12 cellular contexts compared by ENCODE assay signal in genomic region chr2:190528521-190529001, GRCh38. TPM values are rescaled to one million over a fixed set of nuclear protein-coding genes. Genes with fewer than 3 reads are reported as not detected.
DNase-seq lines count a peak whose midpoint lies in the region; ATAC-seq and TF ChIP-seq lines count a peak whose summit lies in the region.
"Had no signal": no experiment of that assay in that cellular context is flagged by ENCODE, and none has a peak within 500 bp of the region (broad histone marks: within the 10 kb centered on the region; RNA-seq: fewer than 3 reads in every experiment).

No MANE protein-coding gene starts in this region.

- peak; percentile 42 to 57 for ATAC-seq in lower lobe of right lung
- ATAC-seq in GM18498 (IDR thresholded peaks at IDR 0.05; ENCODE audit: unreplicated experiment) = no peak
- ATAC-seq: mucosa of descending colon had no signal

- no peak overlapping the region for H3K27ac ChIP-seq in lower lobe of right lung

- peaks cover 0 to 2% (median 0%) of the 10 kb centered on the region in 3 donors for H3K27me3 Mint-ChIP-seq in CD14-positive monocyte (ENCODE audit: low read depth in 3 of 3)

- no peak for DNase-seq in CD14-positive monocyte (ENCODE audit: low spot score)
- peak; percentile 40 for DNase-seq in KBM-7
- peak; percentile 98 for DNase-seq in amniotic epithelial cell (ENCODE audit: low read depth)
- no peak for DNase-seq in lower lobe of right lung
- no peak for DNase-seq in SW 1271 (lab: John Stamatoyannopoulos, UW)
- DNase-seq in NCI-H2081 treated with DMSO at 0.1 percent for 48 hours (lab: John Stamatoyannopoulos, UW) = no peak
- no peak for DNase-seq in NCI-H82 treated with DMSO at 0.1 percent for 48 hours (lab: John Stamatoyannopoulos, UW; ENCODE audit: unreplicated experiment)
- DNase-seq: caudate nucleus, head of caudate nucleus, KG1, mucosa of descending colon had no signal

- H3K27ac Mint-ChIP-seq in CD14-positive monocyte = peak overlapping the region; percentile 72 to 93 (median 82)

- H3K4me3 Mint-ChIP-seq in CD14-positive monocyte = no peak overlapping the region

- in situ Hi-C loops in KBM-7 (cut with MboI; ENCODE audit: low pct_unique_long_range_greater_than_20kb, low sequenced_read_pairs) = no loop called here

- no peak for TF ChIP-seq CTCF in CD14-positive monocyte (IDR thresholded peaks at IDR 0.05)
- no peak for TF ChIP-seq CTCF in lower lobe of right lung (IDR thresholded peaks at IDR 0.05)

- H3K36me3 ChIP-seq in lower lobe of right lung = no peaks in the 10 kb centered on the region

- H3K27me3 ChIP-seq in lower lobe of right lung (ENCODE audit: low read depth) = no peaks in the 10 kb centered on the region

- peaks cover 0 to 3% (median 0%) of the 10 kb centered on the region in 7 donors for H3K9me3 Mint-ChIP-seq in CD14-positive monocyte

- H3K4me3 ChIP-seq in lower lobe of right lung = no peak overlapping the region
- H3K4me3 ChIP-seq: mucosa of descending colon had no signal

- no peaks in the 10 kb centered on the region for H3K9me3 ChIP-seq in lower lobe of right lung
- H3K9me3 ChIP-seq: mucosa of descending colon had no signal

- peaks cover 45% of the 10 kb centered on the region for H3K4me1 ChIP-seq in lower lobe of right lung

- peaks cover 3 to 7% of the 10 kb centered on the region in 2 donors for H3K36me3 Mint-ChIP-seq in CD14-positive monocyte

- intact Hi-C loops in CD14-positive monocyte (cut with micrococcal nuclease) = no loop called here
- intact Hi-C loops in lower lobe of right lung (cut with DNase I) = no loop called here

- H3K4me1 Mint-ChIP-seq in CD14-positive monocyte = peaks cover 67% of the 10 kb centered on the region

RNA-seq across cellular contexts. Expression of gene NEMP2, which starts 6.0 kb away (rescaled TPM):
- polyA plus RNA-seq in CD14-positive monocyte = 1 to 10 TPM; 1.5 to 2.5 TPM
- total RNA-seq in lower lobe of right lung = 9.5 TPM

Comparison
In these comparisons a context has a peak if more than half of its experiments do, and no peak if none do; other contexts are left out.
1. DNase-seq: peak in KBM-7 (single experiment) and amniotic epithelial cell (single experiment); none in CD14-positive monocyte (single experiment), lower lobe of right lung (single experiment), SW 1271 (0 of 2), NCI-H2081 treated with DMSO at 0.1 percent for 48 hours (single experiment) and NCI-H82 treated with DMSO at 0.1 percent for 48 hours (single experiment).